Comparison of ENCODE assay signal across 30 cellular contexts in the genomic region with DNA sequence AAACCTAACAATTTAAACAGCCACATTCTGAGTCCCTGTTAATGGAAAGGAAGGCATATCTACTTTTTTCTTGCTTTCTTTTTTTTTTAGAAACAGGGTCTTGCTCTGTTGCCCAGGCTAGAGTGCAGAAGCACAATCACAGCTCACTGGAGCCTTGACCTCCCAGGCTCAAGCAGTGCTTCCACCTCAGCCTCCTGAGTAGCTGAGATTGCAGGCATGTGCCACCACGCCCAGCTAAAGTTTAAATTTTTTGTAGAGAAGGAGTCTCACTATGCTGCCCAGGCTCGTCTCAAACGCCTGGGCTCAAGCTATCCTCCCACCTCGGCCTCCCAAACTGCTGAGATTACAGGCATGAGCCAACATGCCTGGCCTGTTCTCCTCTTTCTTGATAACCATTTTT.
"Had no signal": no experiment of that assay in that cellular context is flagged by ENCODE, and none has a peak within 500 bp of the region (broad histone marks: within the 10 kb centered on the region; RNA-seq: fewer than 3 reads in every experiment).

No MANE protein-coding gene starts in this region.

- H3K27ac ChIP-seq: heart left ventricle, hepatocyte, left lung, pancreas, prostate gland, skin epidermis, suprapubic skin, tibial nerve, vagina had no signal

- H3K27me3 Mint-ChIP-seq: naive thymus-derived CD4-positive, alpha-beta T cell; natural killer cell treated with Interleukin-12 subunit alpha and Interleukin-12 subunit beta and Interleukin-15 and Interleukin-18, amount 100 ng/mL, for 72 hours; stimulated activated naive CD8-positive, alpha-beta T cell treated with anti-CD3 and anti-CD28 coated beads, Interleukin-15, Interleukin-2, amounts not matched to agents 100 ng/mL and 50 ng/mL, for 24 hours; type B pancreatic cell had no signal

- H3K4me3 Mint-ChIP-seq: naive thymus-derived CD4-positive, alpha-beta T cell; natural killer cell treated with Interleukin-12 subunit alpha and Interleukin-12 subunit beta and Interleukin-15 and Interleukin-18, amount 100 ng/mL, for 72 hours; stimulated activated effector memory CD8-positive, alpha-beta T cell treated with anti-CD3 and anti-CD28 coated beads, Interleukin-12 subunit alpha, Interleukin-12 subunit beta, amount 100 ng/mL, for 72 hours; stimulated activated naive CD8-positive, alpha-beta T cell treated with anti-CD3 and anti-CD28 coated beads, Interleukin-15, Interleukin-2, amounts not matched to agents 100 ng/mL and 50 ng/mL, for 24 hours; type B pancreatic cell had no signal

- FAIRE-seq: keratinocyte, pancreas had no signal

- H3K9me3 Mint-ChIP-seq: naive thymus-derived CD4-positive, alpha-beta T cell; natural killer cell treated with Interleukin-12 subunit alpha and Interleukin-12 subunit beta and Interleukin-15 and Interleukin-18, amount 100 ng/mL, for 72 hours; stimulated activated effector memory CD8-positive, alpha-beta T cell treated with anti-CD3 and anti-CD28 coated beads, Interleukin-12 subunit alpha, Interleukin-12 subunit beta, amount 100 ng/mL, for 72 hours; stimulated activated naive CD8-positive, alpha-beta T cell treated with anti-CD3 and anti-CD28 coated beads, Interleukin-15, Interleukin-2, amounts not matched to agents 100 ng/mL and 50 ng/mL, for 24 hours; type B pancreatic cell had no signal

- DNase-seq: heart left ventricle; kidney glomerular epithelial cell; left cardiac atrium; left lung; mesendoderm; midbrain; mucosa of descending colon; naive thymus-derived CD4-positive, alpha-beta T cell; pancreas; posterior cingulate gyrus; retina; right cardiac atrium; stimulated activated CD4-positive, alpha-beta T cell treated with anti-CD3 and anti-CD28 coated beads, Interleukin-12 subunit alpha, Interleukin-12 subunit beta, amount 100 ng/mL, for 4 hours; stimulated activated CD4-positive, alpha-beta T cell treated with anti-CD3 and anti-CD28 coated beads, Interleukin-15, amount 100 ng/mL, for 24 hours; stimulated activated CD4-positive, alpha-beta T cell treated with anti-CD3 and anti-CD28 coated beads, Interleukin-2, amount 100 ng/mL, for 24 hours; stimulated activated CD4-positive, alpha-beta T cell treated with anti-CD3 and anti-CD28 coated beads, Interleukin-4, amount 100 ng/mL, for 24 hours; stimulated activated naive CD4-positive, alpha-beta T cell had no signal

- H3K9me3 ChIP-seq: heart left ventricle, left lung, mucosa of descending colon, pancreas, prostate gland, suprapubic skin, tibial nerve, vagina had no signal

- H3K27me3 ChIP-seq: heart left ventricle, hepatocyte, left lung, pancreas, suprapubic skin, tibial nerve, vagina had no signal

- ATAC-seq: heart left ventricle; left cardiac atrium; left lung; mucosa of descending colon; naive thymus-derived CD4-positive, alpha-beta T cell; natural killer cell treated with Interleukin-12 subunit alpha and Interleukin-12 subunit beta and Interleukin-15 and Interleukin-18, amount 100 ng/mL, for 72 hours; pancreas; right cardiac atrium; sciatic nerve; stimulated activated effector memory CD8-positive, alpha-beta T cell treated with anti-CD3 and anti-CD28 coated beads, Interleukin-12 subunit alpha, Interleukin-12 subunit beta, amount 100 ng/mL, for 72 hours had no signal

- H3K27ac Mint-ChIP-seq: naive thymus-derived CD4-positive, alpha-beta T cell; natural killer cell treated with Interleukin-12 subunit alpha and Interleukin-12 subunit beta and Interleukin-15 and Interleukin-18, amount 100 ng/mL, for 72 hours; stimulated activated effector memory CD8-positive, alpha-beta T cell treated with anti-CD3 and anti-CD28 coated beads, Interleukin-12 subunit alpha, Interleukin-12 subunit beta, amount 100 ng/mL, for 72 hours; stimulated activated naive CD8-positive, alpha-beta T cell treated with anti-CD3 and anti-CD28 coated beads, Interleukin-15, Interleukin-2, amounts not matched to agents 100 ng/mL and 50 ng/mL, for 24 hours; type B pancreatic cell had no signal

- H3K4me1 ChIP-seq: heart left ventricle, left lung, pancreas, prostate gland, suprapubic skin, tibial nerve, vagina had no signal

- H3K4me3 ChIP-seq: heart left ventricle, hepatocyte, left lung, lung, mucosa of descending colon, pancreas, prostate gland, skin epidermis, suprapubic skin, tibial nerve, vagina had no signal
